8 cellular contexts compared by ENCODE assay signal in genomic region chr17:19111111-19111711, GRCh38. TPM values are rescaled to one million over a fixed set of nuclear protein-coding genes. Genes with fewer than 3 reads are reported as not detected.
DNase-seq lines count a peak whose midpoint lies in the region; ATAC-seq and TF ChIP-seq lines count a peak whose summit lies in the region.
"Not testable (repeated sequence)": the region's sequence is repeated elsewhere in the genome, so short reads cannot be mapped to it uniquely, and the experiment has no call there.

No MANE protein-coding gene starts in this region.

- peak overlapping the region; percentile 61 for H3K4me3 Mint-ChIP-seq in activated CD4-positive, alpha-beta T cell treated with anti-CD3 and anti-CD28 coated beads, Interleukin-2, amount 10 ng/mL, durations not matched to agents 7 days and 5 days

- CTCF ChIA-PET in HEK293 (lab: Yijun Ruan, JAX); activated CD4-positive, alpha-beta T cell treated with anti-CD3 and anti-CD28 coated beads, Interleukin-2, amount 10 ng/mL, durations not matched to agents 7 days and 5 days (lab: Charles Lee): not testable (repeated sequence)

- H3K9me3 Mint-ChIP-seq in activated CD4-positive, alpha-beta T cell treated with anti-CD3 and anti-CD28 coated beads, Interleukin-2, amount 10 ng/mL, durations not matched to agents 7 days and 5 days = not testable (repeated sequence)

- 0% methylated on average over 3 of the region's 39 CpGs; no CpG with 5 or more reads in 1 of the 2 donors for WGBS in transverse colon (ENCODE audit: low coverage in 1 of 2), 2 donors

- peak; percentile 65 for ATAC-seq in GM18498 (IDR thresholded peaks at IDR 0.05; ENCODE audit: unreplicated experiment)

- peak overlapping the region; percentile 76 for H3K27ac Mint-ChIP-seq in activated CD4-positive, alpha-beta T cell treated with anti-CD3 and anti-CD28 coated beads, Interleukin-2, amount 10 ng/mL, durations not matched to agents 7 days and 5 days

- TF ChIP-seq CTCF in HEK293 (tag by site-specific recombination; IDR thresholded peaks at IDR 0.05) = peak; percentile 56; the same call in 1 of the 2 replicates
- TF ChIP-seq CTCF in transverse colon (IDR thresholded peaks at IDR 0.05) = peak; percentile 12 to 80 (median 43)

- TF ChIP-seq EP300 in transverse colon (IDR thresholded peaks at IDR 0.05; ENCODE audit: low read depth) = not testable (repeated sequence)

- TF ChIP-seq POLR2A in transverse colon (IDR thresholded peaks at IDR 0.05) = peak; percentile 88

- in situ Hi-C loops in transverse colon (cut with MboI; ENCODE audit: low pct_ligation_motif_present in 1 of 4, low pct_unique_long_range_greater_than_20kb in 1 of 4, low sequenced_read_pairs in 3 of 4) = not testable (repeated sequence)

- intact Hi-C loops in transverse colon (cut with DNase I; ENCODE audit: low total_unique reads) = not testable (repeated sequence)

- not testable (repeated sequence) for H3K36me3 ChIP-seq in HEK293 (ENCODE audit: control insufficient read depth in 2 of 2, insufficient read depth in 1 of 2, low read length in 2 of 2); KOPT-K1 (ENCODE audit: insufficient read depth, low read length); transverse colon

- H3K27me3 ChIP-seq in transverse colon = not testable (repeated sequence)

- H3K27ac ChIP-seq in HEK293 (ENCODE audit: extremely low read depth, low read depth, low read length) = peak overlapping the region; percentile 67
- H3K27ac ChIP-seq in KOPT-K1 (ENCODE audit: low read depth, low read length, poor library complexity, severe bottlenecking) = peak overlapping the region; percentile 47
- H3K27ac ChIP-seq in caudate nucleus (ENCODE audit: low read depth, low read length) = peak overlapping the region; percentile 16
- H3K27ac ChIP-seq in transverse colon = peak overlapping the region; percentile 84 to 92 (median 89)

- H3K4me1 ChIP-seq in HEK293 (ENCODE audit: control insufficient read depth, insufficient read depth, low read length); transverse colon: not testable (repeated sequence)

- H3K4me3 ChIP-seq in HEK293 (ENCODE audit: low read depth, low read length) (peak overlapping the region; percentile 36), transverse colon (peak overlapping the region in 3 of 4 donors; percentile 31 to 68 (median 32))

- H3K27me3 Mint-ChIP-seq in activated CD4-positive, alpha-beta T cell treated with anti-CD3 and anti-CD28 coated beads, Interleukin-2, amount 10 ng/mL, durations not matched to agents 7 days and 5 days = not testable (repeated sequence)

- H3K36me3 Mint-ChIP-seq in activated CD4-positive, alpha-beta T cell treated with anti-CD3 and anti-CD28 coated beads, Interleukin-2, amount 10 ng/mL, durations not matched to agents 7 days and 5 days (ENCODE audit: low read depth) = not testable (repeated sequence)

- DNase-seq in activated CD4-positive, alpha-beta T cell treated with anti-CD3 and anti-CD28 coated beads, Interleukin-2, amount 10 ng/mL, durations not matched to agents 7 days and 5 days = peak; percentile 49
- not testable (repeated sequence) for DNase-seq in caudate nucleus (lab: John Stamatoyannopoulos, UW)
- DNase-seq in inferior parietal cortex (ENCODE audit: extremely low spot score) (peak; percentile 1), renal cortical epithelial cell (ENCODE audit: low read depth) (peak; percentile 0), transverse colon (peak; percentile 73)

- POLR2A ChIA-PET in HEK293 (lab: Yijun Ruan, JAX); activated CD4-positive, alpha-beta T cell treated with anti-CD3 and anti-CD28 coated beads, Interleukin-2, amount 10 ng/mL, durations not matched to agents 7 days and 5 days (lab: Charles Lee): not testable (repeated sequence)

- not testable (repeated sequence) for H3K4me1 Mint-ChIP-seq in activated CD4-positive, alpha-beta T cell treated with anti-CD3 and anti-CD28 coated beads, Interleukin-2, amount 10 ng/mL, durations not matched to agents 7 days and 5 days

- H3K9me3 ChIP-seq in HEK293 (ENCODE audit: control insufficient read depth, insufficient read depth, low read depth, low read length); KOPT-K1 (ENCODE audit: insufficient read depth, low read length, poor library complexity, severe bottlenecking); transverse colon: not testable (repeated sequence)

TF ChIP-seq in HEK293, 187 proteins besides CTCF, POLR2A, EP300 and RAD21:
- peak; percentile 45 for TF ChIP-seq ZBTB26 (tag by site-specific recombination; optimal IDR thresholded peaks at IDR 0.05)
- TF ChIP-seq ZNF335 (tag by site-specific recombination; conservative IDR thresholded peaks at IDR 0.05) = 0 out of 2 replicates have a peak, but pooled peaks have one; percentile 40
- TF ChIP-seq IKZF3 (tag by site-specific recombination; IDR thresholded peaks at IDR 0.05) = 0 out of 2 replicates have a peak, but pooled peaks have one; percentile 38
- TF ChIP-seq OSR2 (tag by site-specific recombination; IDR thresholded peaks at IDR 0.05) = peak; percentile 30; the same call in 1 of the 2 replicates
- peak; percentile 43; the same call in 1 of the 2 replicates for TF ChIP-seq KLF8 (tag by site-specific recombination; IDR thresholded peaks at IDR 0.05)
- peak; percentile 40; the same call in 1 of the 2 replicates for TF ChIP-seq SP7 (tag by site-specific recombination; IDR thresholded peaks at IDR 0.05)
- peak; percentile 36; the same call in 1 of the 2 replicates for TF ChIP-seq SP3 (tag by site-specific recombination; IDR thresholded peaks at IDR 0.05)
- peak; percentile 98 for TF ChIP-seq ZNF121 (tag by site-specific recombination; IDR thresholded peaks at IDR 0.05)
- TF ChIP-seq YY1 (tag by site-specific recombination; IDR thresholded peaks at IDR 0.05) = peak; percentile 47; the same call in 1 of the 2 replicates
- peak; percentile 18; the same call in 1 of the 2 replicates for TF ChIP-seq GLIS1 (tag by site-specific recombination; IDR thresholded peaks at IDR 0.05)
- TF ChIP-seq ZNF600 (tag by site-specific recombination; IDR thresholded peaks at IDR 0.05) = peak; percentile 38; the same call in 1 of the 2 replicates
- TF ChIP-seq ZEB2 (tag by site-specific recombination; IDR thresholded peaks at IDR 0.05) = peak; percentile 52; the same call in 1 of the 2 replicates
- peak; percentile 96 for TF ChIP-seq KLF10 (tag by site-specific recombination; IDR thresholded peaks at IDR 0.05)

RNA-seq across cellular contexts. Expression of gene GRAPL, which starts 16.2 kb away (rescaled TPM):
- 10 to 100 TPM; 16.3 to 25.3 TPM for total RNA-seq in activated CD4-positive, alpha-beta T cell treated with anti-CD3 and anti-CD28 coated beads, Interleukin-2, amount 10 ng/mL, durations not matched to agents 7 days and 5 days
- total RNA-seq in renal cortical epithelial cell (0.10 TPM in 1 of 2 replicates, not detected in the other), transverse colon (1 to 10 TPM in 2 of 4 donors, not detected in 2; 2.2 to 4.1 TPM)

Comparison
In these comparisons a context has a peak if more than half of its experiments do, and no peak if none do; other contexts are left out.
1. H3K27ac ChIP-seq: peak in every context shown above with its lines; median percentile 89 in transverse colon; 67 in HEK293; 47 in KOPT-K1; 16 in caudate nucleus.